Comparison of ENCODE assay signal across 1 cellular context in the genomic region with DNA sequence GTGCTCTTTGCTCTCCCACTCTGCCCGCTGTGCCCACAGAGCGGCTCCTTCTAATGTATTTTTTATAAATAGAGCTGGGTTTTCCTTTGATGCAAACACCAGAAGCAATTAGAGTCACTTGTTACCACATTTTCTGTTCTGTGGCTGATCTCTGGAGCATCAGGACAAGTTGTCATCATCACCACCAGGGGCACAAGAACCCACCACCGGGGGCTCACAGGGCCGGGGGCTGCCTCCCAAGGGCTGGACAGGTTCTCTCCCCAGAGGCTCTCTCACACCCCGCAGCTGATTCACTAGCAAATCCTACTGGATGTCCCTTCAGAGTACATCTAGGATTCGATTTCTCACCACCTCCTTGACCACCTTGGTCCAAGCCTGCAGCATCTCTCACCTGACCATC.
TF ChIP-seq lines count a peak whose summit lies in the region.

No MANE protein-coding gene starts in this region.

TF ChIP-seq in GM23338, 12 proteins besides CTCF, POLR2A, EP300 and RAD21:
- TF ChIP-seq POLR2AphosphoS5 (IDR thresholded peaks at IDR 0.05; ENCODE audit: low read depth) (no peak), STAT1 (IDR thresholded peaks at IDR 0.05; ENCODE audit: unreplicated experiment) (no peak), REST (IDR thresholded peaks at IDR 0.05; ENCODE audit: unreplicated experiment) (no peak), JUNB (IDR thresholded peaks at IDR 0.05; ENCODE audit: unreplicated experiment) (no peak), ZNF114 (CRISPR knock-in tag; IDR thresholded peaks at IDR 0.05) (no peak), ETS1 (IDR thresholded peaks at IDR 0.05) (no peak), CREB1 (CRISPR knock-in tag; IDR thresholded peaks at IDR 0.05; ENCODE audit: low read depth) (no peak), ZNF331 (CRISPR knock-in tag; IDR thresholded peaks at IDR 0.05; ENCODE audit: low read depth) (no peak), EZH2 (IDR thresholded peaks at IDR 0.05; ENCODE audit: low read depth, unreplicated experiment) (no peak), NANOG (IDR thresholded peaks at IDR 0.05; ENCODE audit: borderline replicate concordance) (no peak), EZH2phosphoT487 (IDR thresholded peaks at IDR 0.05; ENCODE audit: unreplicated experiment) (no peak)
- TF ChIP-seq, protein P1, sequence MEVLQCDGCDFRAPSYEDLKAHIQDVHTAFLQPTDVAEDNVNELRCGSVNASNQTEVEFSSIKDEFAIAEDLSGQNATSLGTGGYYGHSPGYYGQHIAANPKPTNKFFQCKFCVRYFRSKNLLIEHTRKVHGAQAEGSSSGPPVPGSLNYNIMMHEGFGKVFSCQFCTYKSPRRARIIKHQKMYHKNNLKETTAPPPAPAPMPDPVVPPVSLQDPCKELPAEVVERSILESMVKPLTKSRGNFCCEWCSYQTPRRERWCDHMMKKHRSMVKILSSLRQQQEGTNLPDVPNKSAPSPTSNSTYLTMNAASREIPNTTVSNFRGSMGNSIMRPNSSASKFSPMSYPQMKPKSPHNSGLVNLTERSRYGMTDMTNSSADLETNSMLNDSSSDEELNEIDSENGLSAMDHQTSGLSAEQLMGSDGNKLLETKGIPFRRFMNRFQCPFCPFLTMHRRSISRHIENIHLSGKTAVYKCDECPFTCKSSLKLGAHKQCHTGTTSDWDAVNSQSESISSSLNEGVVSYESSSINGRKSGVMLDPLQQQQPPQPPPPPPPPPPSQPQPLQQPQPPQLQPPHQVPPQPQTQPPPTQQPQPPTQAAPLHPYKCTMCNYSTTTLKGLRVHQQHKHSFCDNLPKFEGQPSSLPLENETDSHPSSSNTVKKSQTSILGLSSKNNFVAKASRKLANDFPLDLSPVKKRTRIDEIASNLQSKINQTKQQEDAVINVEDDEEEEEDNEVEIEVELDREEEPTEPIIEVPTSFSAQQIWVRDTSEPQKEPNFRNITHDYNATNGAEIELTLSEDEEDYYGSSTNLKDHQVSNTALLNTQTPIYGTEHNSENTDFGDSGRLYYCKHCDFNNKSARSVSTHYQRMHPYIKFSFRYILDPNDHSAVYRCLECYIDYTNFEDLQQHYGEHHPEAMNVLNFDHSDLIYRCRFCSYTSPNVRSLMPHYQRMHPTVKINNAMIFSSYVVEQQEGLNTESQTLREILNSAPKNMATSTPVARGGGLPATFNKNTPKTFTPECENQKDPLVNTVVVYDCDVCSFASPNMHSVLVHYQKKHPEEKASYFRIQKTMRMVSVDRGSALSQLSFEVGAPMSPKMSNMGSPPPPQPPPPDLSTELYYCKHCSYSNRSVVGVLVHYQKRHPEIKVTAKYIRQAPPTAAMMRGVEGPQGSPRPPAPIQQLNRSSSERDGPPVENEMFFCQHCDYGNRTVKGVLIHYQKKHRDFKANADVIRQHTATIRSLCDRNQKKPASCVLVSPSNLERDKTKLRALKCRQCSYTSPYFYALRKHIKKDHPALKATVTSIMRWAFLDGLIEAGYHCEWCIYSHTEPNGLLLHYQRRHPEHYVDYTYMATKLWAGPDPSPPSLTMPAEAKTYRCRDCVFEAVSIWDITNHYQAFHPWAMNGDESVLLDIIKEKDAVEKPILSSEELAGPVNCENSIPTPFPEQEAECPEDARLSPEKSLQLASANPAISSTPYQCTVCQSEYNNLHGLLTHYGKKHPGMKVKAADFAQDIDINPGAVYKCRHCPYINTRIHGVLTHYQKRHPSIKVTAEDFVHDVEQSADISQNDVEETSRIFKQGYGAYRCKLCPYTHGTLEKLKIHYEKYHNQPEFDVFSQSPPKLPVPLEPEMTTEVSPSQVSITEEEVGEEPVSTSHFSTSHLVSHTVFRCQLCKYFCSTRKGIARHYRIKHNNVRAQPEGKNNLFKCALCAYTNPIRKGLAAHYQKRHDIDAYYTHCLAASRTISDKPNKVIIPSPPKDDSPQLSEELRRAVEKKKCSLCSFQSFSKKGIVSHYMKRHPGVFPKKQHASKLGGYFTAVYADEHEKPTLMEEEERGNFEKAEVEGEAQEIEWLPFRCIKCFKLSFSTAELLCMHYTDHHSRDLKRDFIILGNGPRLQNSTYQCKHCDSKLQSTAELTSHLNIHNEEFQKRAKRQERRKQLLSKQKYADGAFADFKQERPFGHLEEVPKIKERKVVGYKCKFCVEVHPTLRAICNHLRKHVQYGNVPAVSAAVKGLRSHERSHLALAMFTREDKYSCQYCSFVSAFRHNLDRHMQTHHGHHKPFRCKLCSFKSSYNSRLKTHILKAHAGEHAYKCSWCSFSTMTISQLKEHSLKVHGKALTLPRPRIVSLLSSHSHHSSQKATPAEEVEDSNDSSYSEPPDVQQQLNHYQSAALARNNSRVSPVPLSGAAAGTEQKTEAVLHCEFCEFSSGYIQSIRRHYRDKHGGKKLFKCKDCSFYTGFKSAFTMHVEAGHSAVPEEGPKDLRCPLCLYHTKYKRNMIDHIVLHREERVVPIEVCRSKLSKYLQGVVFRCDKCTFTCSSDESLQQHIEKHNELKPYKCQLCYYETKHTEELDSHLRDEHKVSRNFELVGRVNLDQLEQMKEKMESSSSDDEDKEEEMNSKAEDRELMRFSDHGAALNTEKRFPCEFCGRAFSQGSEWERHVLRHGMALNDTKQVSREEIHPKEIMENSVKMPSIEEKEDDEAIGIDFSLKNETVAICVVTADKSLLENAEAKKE (CRISPR knock-in tag; IDR thresholded peaks at IDR 0.05) = no peak
TF ChIP-seq in GM23338: peak in this region for 0.
